ENCODE assay signal across 13 cellular contexts in the genomic region with DNA sequence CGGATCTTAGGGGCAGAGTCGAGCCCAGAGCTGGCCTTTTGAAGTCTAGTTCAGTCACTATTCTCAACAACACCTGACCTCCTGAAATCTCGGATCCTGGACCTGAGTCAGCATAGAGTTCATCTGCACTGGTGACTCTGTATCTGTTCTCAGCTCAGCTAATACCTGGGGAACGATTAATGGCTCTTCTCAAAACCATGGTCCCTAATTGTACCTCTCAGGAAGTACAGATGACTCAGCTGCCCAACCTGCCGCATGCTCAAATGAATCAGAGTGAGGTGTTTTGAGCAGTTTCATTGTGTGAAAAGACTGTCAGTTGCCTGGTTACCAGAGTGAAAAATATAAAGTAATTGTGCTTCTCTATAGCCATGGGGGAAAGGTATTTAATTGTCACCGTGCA.
A peak's percentile ranks its signal among the peaks of the same experiment; 100 is the strongest.
DNase-seq lines count a peak whose midpoint lies in the region; ATAC-seq and TF ChIP-seq lines count a peak whose summit lies in the region.
"Had no signal": no experiment of that assay in that cellular context is flagged by ENCODE, and none has a peak within 500 bp of the region (broad histone marks: within the 10 kb centered on the region; RNA-seq: fewer than 3 reads in every experiment).

No MANE protein-coding gene starts in this region.

- no peak overlapping the region for H3K27ac ChIP-seq in heart right ventricle
- H3K27ac ChIP-seq in naive thymus-derived CD4-positive, alpha-beta T cell (ENCODE audit: low read depth, low read length) = no peak overlapping the region
- H3K27ac ChIP-seq: 22Rv1, parathyroid adenoma had no signal

- peaks cover 7 to 37% (median 20%) of the 10 kb centered on the region in 5 donors for H3K27me3 Mint-ChIP-seq in naive thymus-derived CD4-positive, alpha-beta T cell

- WGBS in heart right ventricle, 2 donors = 69 to 72% methylated on average over 6 of the region's 6 CpGs

- H3K27me3 ChIP-seq in heart right ventricle = peaks cover 0 to 34% (median 7%) of the 10 kb centered on the region in 7 donors
- H3K27me3 ChIP-seq in naive thymus-derived CD4-positive, alpha-beta T cell (ENCODE audit: control insufficient read depth in 2 of 2, insufficient read depth in 2 of 2, low read length in 2 of 2) = no peaks in the 10 kb centered on the region

- no peaks in the 10 kb centered on the region for H3K9me3 ChIP-seq in heart right ventricle
- H3K9me3 ChIP-seq in naive thymus-derived CD4-positive, alpha-beta T cell (ENCODE audit: control insufficient read depth in 2 of 3, low read length in 3 of 3) = no peaks in the 10 kb centered on the region

- no peak overlapping the region for H3K27ac Mint-ChIP-seq in naive thymus-derived CD4-positive, alpha-beta T cell
- H3K27ac Mint-ChIP-seq: HFFc6 had no signal

- DNase-seq in DMS153 (lab: John Stamatoyannopoulos, UW) (peak; percentile 62), DMS153 treated with DMSO at 0.1 percent for 48 hours (lab: John Stamatoyannopoulos, UW; ENCODE audit: unreplicated experiment) (no peak), NCI-H774 (lab: John Stamatoyannopoulos, UW) (peak; percentile 93), head of caudate nucleus (peak in 35 of 42 donors; percentile 17 to 79 (median 57)), COLO829 (ENCODE audit: low spot score) (no peak), heart right ventricle (no peak)
- DNase-seq in naive thymus-derived CD4-positive, alpha-beta T cell = no peak
- DNase-seq: HFFc6, NCI-H446 treated with DMSO at 0.1 percent for 48 hours had no signal

- no peaks in the 10 kb centered on the region for H3K36me3 Mint-ChIP-seq in naive thymus-derived CD4-positive, alpha-beta T cell

- H3K4me1 ChIP-seq in heart right ventricle = no peaks in the 10 kb centered on the region
- H3K4me1 ChIP-seq in naive thymus-derived CD4-positive, alpha-beta T cell (ENCODE audit: control insufficient read depth in 2 of 2, insufficient read depth in 2 of 2, low read length in 2 of 2) = no peaks in the 10 kb centered on the region
- H3K4me1 ChIP-seq: parathyroid adenoma had no signal

- POLR2A ChIA-PET in naive thymus-derived CD4-positive, alpha-beta T cell (lab: Charles Lee) = no interaction called here

- H3K4me3 ChIP-seq in heart right ventricle = no peak overlapping the region
- H3K4me3 ChIP-seq in naive thymus-derived CD4-positive, alpha-beta T cell (ENCODE audit: low read length) = no peak overlapping the region

- no peak overlapping the region for H3K4me3 Mint-ChIP-seq in naive thymus-derived CD4-positive, alpha-beta T cell
- H3K4me3 Mint-ChIP-seq: HFFc6 had no signal

- no peaks in the 10 kb centered on the region for H3K36me3 ChIP-seq in heart right ventricle
- no peaks in the 10 kb centered on the region for H3K36me3 ChIP-seq in naive thymus-derived CD4-positive, alpha-beta T cell (ENCODE audit: control insufficient read depth in 2 of 3, insufficient read depth in 3 of 3, low read length in 3 of 3)

- no peaks in the 10 kb centered on the region for H3K9me3 Mint-ChIP-seq in naive thymus-derived CD4-positive, alpha-beta T cell

- no peak for TF ChIP-seq CTCF in heart right ventricle (IDR thresholded peaks at IDR 0.05)

- CTCF ChIA-PET in naive thymus-derived CD4-positive, alpha-beta T cell (lab: Charles Lee) = no interaction called here

- intact Hi-C loops in head of caudate nucleus (cut with DNase I) = no loop called here
- intact Hi-C loops in heart right ventricle (cut with DNase I) = no loop called here
- intact Hi-C loops in naive thymus-derived CD4-positive, alpha-beta T cell (cut with micrococcal nuclease) = no loop called here

- no peaks in the 10 kb centered on the region for H3K4me1 Mint-ChIP-seq in naive thymus-derived CD4-positive, alpha-beta T cell

- ATAC-seq in HG03159 (IDR thresholded peaks at IDR 0.05; ENCODE audit: unreplicated experiment) (peak; percentile 52), heart right ventricle (no peak)
- no peak for ATAC-seq in naive thymus-derived CD4-positive, alpha-beta T cell
- ATAC-seq: SK-N-SH treated with all-trans-retinoic acid at 6 μM for 48 hours had no signal

Comparison
In these comparisons a context has a peak if more than half of its experiments do, and no peak if none do; other contexts are left out.
1. DNase-seq: peak in DMS153 (single experiment), NCI-H774 (single experiment) and head of caudate nucleus (35 of 42); none in DMS153 treated with DMSO at 0.1 percent for 48 hours (single experiment), COLO829 (single experiment), heart right ventricle (0 of 2) and naive thymus-derived CD4-positive, alpha-beta T cell (0 of 9).